In genomic region chr5:83563631-83564030, GRCh38 we compare ENCODE assay signal across 13 cellular contexts.
DNase-seq lines count a peak whose midpoint lies in the region; ATAC-seq and TF ChIP-seq lines count a peak whose summit lies in the region.
"Had no signal": no experiment of that assay in that cellular context is flagged by ENCODE, and none has a peak within 500 bp of the region (broad histone marks: within the 10 kb centered on the region; RNA-seq: fewer than 3 reads in every experiment).

No MANE protein-coding gene starts in this region.

- H3K9me3 Mint-ChIP-seq in brain, result no peaks in the 10 kb centered on the region
- no peaks in the 10 kb centered on the region for H3K9me3 Mint-ChIP-seq in mesothelial cell of epicardium
- H3K9me3 Mint-ChIP-seq: activated CD4-positive, alpha-beta memory T cell treated with anti-CD3 and anti-CD28 coated beads for 36 hours; activated T-helper 1 cell treated with anti-CD3 and anti-CD28 coated beads, Interleukin-12 subunit alpha, Interleukin-12 subunit beta, Interleukin-2, Interleukin-4 antibody, amounts not matched to agents 30 ng/mL and 10 ng/mL and 1 ng/mL, durations not matched to agents 14 hours and 24 hours and 36 hours had no signal

- peaks cover 56% of the 10 kb centered on the region for H3K36me3 Mint-ChIP-seq in brain
- H3K36me3 Mint-ChIP-seq in mesothelial cell of epicardium, result peaks cover 14% of the 10 kb centered on the region
- H3K36me3 Mint-ChIP-seq: activated CD4-positive, alpha-beta memory T cell treated with anti-CD3 and anti-CD28 coated beads for 36 hours had no signal

- TF ChIP-seq CTCF in brain (conservative IDR thresholded peaks at IDR 0.05) (no peak), mesothelial cell of epicardium (IDR thresholded peaks at IDR 0.05; ENCODE audit: unreplicated experiment) (no peak)

- ATAC-seq in GM21423 (IDR thresholded peaks at IDR 0.05; ENCODE audit: unreplicated experiment), result no peak

- peaks cover 3% of the 10 kb centered on the region for H3K27me3 Mint-ChIP-seq in brain
- H3K27me3 Mint-ChIP-seq in mesothelial cell of epicardium (ENCODE audit: low read depth), result no peaks in the 10 kb centered on the region

- in situ Hi-C loops in Caki2 (cut with HindIII; ENCODE audit: low pct_unique_long_range_greater_than_20kb, low sequenced_read_pairs), result no loop called here

- DNase-seq in Caki2 (ENCODE audit: low read depth), result peak; percentile 82
- DNase-seq in HuH-7.5 (ENCODE audit: low spot score), result peak; percentile 8
- no peak for DNase-seq in mesothelial cell of epicardium (ENCODE audit: low spot score in 2 of 2, unreplicated experiment in 2 of 2)
- no peak for DNase-seq in NOMO-1 treated with dmso at 0.1 percent for 144 hours (lab: John Stamatoyannopoulos, UW; ENCODE audit: unreplicated experiment)
- no peak for DNase-seq in SKM-1 (lab: John Stamatoyannopoulos, UW; ENCODE audit: unreplicated experiment)
- DNase-seq in NCI-H226, result no peak
- DNase-seq: activated CD4-positive, alpha-beta memory T cell treated with anti-CD3 and anti-CD28 coated beads for 36 hours; DMS153; NCI-H1105; stimulated activated naive CD4-positive, alpha-beta T cell treated with Interleukin-2 at 50 U/mL for 16 hours had no signal

- H3K27ac Mint-ChIP-seq in brain (peak overlapping the region in 4 of 5 experiments; percentile 4 to 93 (median 46)), mesothelial cell of epicardium (peak overlapping the region; percentile 1)
- H3K27ac Mint-ChIP-seq: activated CD4-positive, alpha-beta memory T cell treated with anti-CD3 and anti-CD28 coated beads for 36 hours; activated T-helper 1 cell treated with anti-CD3 and anti-CD28 coated beads, Interleukin-12 subunit alpha, Interleukin-12 subunit beta, Interleukin-2, Interleukin-4 antibody, amounts not matched to agents 30 ng/mL and 10 ng/mL and 1 ng/mL, durations not matched to agents 14 hours and 24 hours and 36 hours had no signal

- H3K4me3 Mint-ChIP-seq in brain, result peak overlapping the region in 1 of 5 experiments; percentile 41
- H3K4me3 Mint-ChIP-seq in mesothelial cell of epicardium, result no peak overlapping the region
- H3K4me3 Mint-ChIP-seq: activated CD4-positive, alpha-beta memory T cell treated with anti-CD3 and anti-CD28 coated beads for 36 hours; activated T-helper 1 cell treated with anti-CD3 and anti-CD28 coated beads, Interleukin-12 subunit alpha, Interleukin-12 subunit beta, Interleukin-2, Interleukin-4 antibody, amounts not matched to agents 30 ng/mL and 10 ng/mL and 1 ng/mL, durations not matched to agents 14 hours and 24 hours and 36 hours had no signal

- H3K4me1 Mint-ChIP-seq in brain, result peaks cover 66% of the 10 kb centered on the region
- H3K4me1 Mint-ChIP-seq in mesothelial cell of epicardium, result peaks cover 35% of the 10 kb centered on the region

Comparison
In these comparisons a context has a peak if more than half of its experiments do, and no peak if none do; other contexts are left out.
1. DNase-seq: peak in Caki2 (single experiment) and HuH-7.5 (single experiment); none in mesothelial cell of epicardium (0 of 2), NOMO-1 treated with dmso at 0.1 percent for 144 hours (single experiment), SKM-1 (single experiment) and NCI-H226 (single experiment).